In the genomic region with DNA sequence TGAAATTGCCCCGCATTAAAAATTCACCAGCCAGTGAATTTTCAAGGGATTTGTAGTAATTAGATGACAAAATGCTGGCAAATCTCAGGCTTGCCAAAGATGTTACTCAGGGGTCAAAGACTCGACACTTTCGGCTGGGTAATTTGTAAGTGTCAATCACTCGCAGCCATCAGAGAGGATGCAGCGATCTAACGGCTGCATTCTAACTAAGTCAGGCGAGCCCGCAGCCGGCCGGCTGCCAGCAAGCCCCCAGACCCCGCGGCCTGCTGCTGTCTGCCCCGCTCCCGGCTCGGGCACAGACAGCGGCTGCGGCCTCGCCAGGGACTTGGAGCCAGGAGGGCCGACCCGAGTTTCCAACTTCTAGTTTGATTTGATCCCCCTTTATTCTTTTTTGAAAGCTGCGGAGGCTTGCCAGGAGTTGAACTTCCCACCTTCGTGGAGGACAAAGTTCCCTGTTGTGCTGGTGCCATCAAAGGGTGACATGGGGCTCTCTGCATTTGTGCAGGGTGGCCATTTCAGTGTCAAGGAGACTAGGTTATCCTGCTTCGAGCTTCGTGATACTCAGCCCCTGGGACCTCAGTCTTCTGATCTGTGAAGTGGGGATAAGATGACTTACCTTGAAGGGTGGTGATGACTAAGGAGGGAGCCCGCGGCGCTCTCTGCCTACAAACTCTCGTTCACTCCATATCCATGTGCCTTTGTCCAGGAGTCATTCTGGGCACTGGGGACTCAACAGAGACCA, we compare ENCODE assay signal across 18 cellular contexts.
"Had no signal": no experiment of that assay in that cellular context is flagged by ENCODE, and none has a peak within 500 bp of the region (broad histone marks: within the 10 kb centered on the region; RNA-seq: fewer than 3 reads in every experiment).

No MANE protein-coding gene starts in this region.

- FAIRE-seq: keratinocyte had no signal

- H3K27me3 ChIP-seq: right atrium auricular region, tibial artery, uterus had no signal

- H3K36me3 ChIP-seq: right atrium auricular region, tibial artery, uterus, WERI-Rb-1 had no signal

- H3K4me3 ChIP-seq: lung, right atrium auricular region, tibial artery, uterus had no signal

- H3K4me1 ChIP-seq: right atrium auricular region, tibial artery, uterus had no signal

- H3K9me3 ChIP-seq: right atrium auricular region, tibial artery, uterus had no signal

- H3K27ac ChIP-seq: epithelial cell of prostate, right atrium auricular region, tibial artery, uterus, WERI-Rb-1 had no signal

- DNase-seq: activated CD4-positive, alpha-beta T cell treated with anti-CD3 and anti-CD28 coated beads, Interleukin-2, amount 50 U/mL, for 4 hours; activated naive CD4-positive, alpha-beta T cell; activated naive CD8-positive, alpha-beta T cell treated with anti-CD3 and anti-CD28 coated beads for 36 hours; amniotic stem cell; effector memory CD8-positive, alpha-beta T cell; foreskin fibroblast; natural killer cell; occipital lobe; stimulated activated CD4-positive, alpha-beta T cell treated with anti-CD3 and anti-CD28 coated beads, Interleukin-2, amount 100 ng/mL, for 24 hours; stimulated activated naive CD4-positive, alpha-beta T cell treated with Interleukin-2 at 50 U/mL for 16 hours; substantia nigra; tibial artery; uterus; WERI-Rb-1 had no signal
